8 cellular contexts compared by ENCODE assay signal in genomic region chr11:67563354-67564114, GRCh38. TPM values are rescaled to one million over a fixed set of nuclear protein-coding genes. Genes with fewer than 3 reads are reported as not detected.
DNase-seq lines count a peak whose midpoint lies in the region; ATAC-seq and TF ChIP-seq lines count a peak whose summit lies in the region.

No MANE protein-coding gene starts in this region.

- no peak for TF ChIP-seq CTCF in astrocyte of the cerebellum (IDR thresholded peaks at IDR 0.05; ENCODE audit: low read depth, low read length, missing control alignments)
- no peak for TF ChIP-seq CTCF in hepatocyte (IDR thresholded peaks at IDR 0.05; ENCODE audit: poor library complexity)
- TF ChIP-seq CTCF in smooth muscle cell (IDR thresholded peaks at IDR 0.05; ENCODE audit: borderline replicate concordance, insufficient read depth, poor library complexity, severe bottlenecking), result no peak

- H3K9ac ChIP-seq in smooth muscle cell (ENCODE audit: low read depth), result peak overlapping the region; percentile 95

- DNase-seq in HCEC 1CT, result peak; percentile 80
- DNase-seq in astrocyte of the cerebellum (ENCODE audit: low read depth), result peak; percentile 60
- peak; percentile 75 for DNase-seq in hepatocyte (ENCODE audit: low spot score)
- DNase-seq in smooth muscle cell (lab: John Stamatoyannopoulos, UW; ENCODE audit: unreplicated experiment), result no peak
- DNase-seq in NCI-H526 treated with DMSO at 0.1 percent for 48 hours (lab: John Stamatoyannopoulos, UW), result no peak

- H2AFZ ChIP-seq in hepatocyte (no peak overlapping the region), smooth muscle cell (ENCODE audit: low read depth) (peak overlapping the region; percentile 34)

- H3K9me2 ChIP-seq in hepatocyte (replicated peaks; ENCODE audit: insufficient read depth), result no peaks in the 10 kb centered on the region

- peaks cover 17% of the 10 kb centered on the region for H3K4me1 ChIP-seq in hepatocyte (ENCODE audit: insufficient read depth)
- peaks cover 12% of the 10 kb centered on the region for H3K4me1 ChIP-seq in smooth muscle cell (ENCODE audit: low read depth)

- 63% methylated on average over 16 of the region's 16 CpGs for WGBS in hepatocyte (ENCODE audit: low lambda C conversion rate, missing lambda C conversion rate)
- WGBS in smooth muscle cell (ENCODE audit: low lambda C conversion rate), result 37% methylated on average over 16 of the region's 16 CpGs

- in situ Hi-C loops in astrocyte of the cerebellum (cut with HindIII; ENCODE audit: low sequenced_read_pairs), result no loop called here

- no peak overlapping the region for H3K4me2 ChIP-seq in hepatocyte
- H3K4me2 ChIP-seq in smooth muscle cell, result peak overlapping the region; percentile 70

- H3K27ac ChIP-seq in hepatocyte, result peak overlapping the region; percentile 89
- peak overlapping the region; percentile 98 for H3K27ac ChIP-seq in smooth muscle cell (ENCODE audit: low read depth)

- no peaks in the 10 kb centered on the region for H4K20me1 ChIP-seq in hepatocyte (ENCODE audit: insufficient read depth, poor library complexity, severe bottlenecking)
- H4K20me1 ChIP-seq in smooth muscle cell (ENCODE audit: low read depth), result no peaks in the 10 kb centered on the region

- H3K79me2 ChIP-seq in hepatocyte, result no peaks in the 10 kb centered on the region
- H3K79me2 ChIP-seq in smooth muscle cell (ENCODE audit: low read depth), result no peaks in the 10 kb centered on the region

- H3K9me3 ChIP-seq in hepatocyte (ENCODE audit: low read depth), result no peaks in the 10 kb centered on the region
- H3K9me3 ChIP-seq in smooth muscle cell (replicated peaks; ENCODE audit: low read depth), result no peaks in the 10 kb centered on the region

- peaks cover 7% of the 10 kb centered on the region for H3F3A ChIP-seq in smooth muscle cell (ENCODE audit: low read depth)

- H3K27me3 ChIP-seq in hepatocyte (no peaks in the 10 kb centered on the region), smooth muscle cell (ENCODE audit: low read depth) (no peaks in the 10 kb centered on the region)

- ATAC-seq in HG02763 (IDR thresholded peaks at IDR 0.05; ENCODE audit: unreplicated experiment) (no peak), HG02623 (IDR thresholded peaks at IDR 0.05; ENCODE audit: unreplicated experiment) (no peak), GM18858 (IDR thresholded peaks at IDR 0.05; ENCODE audit: unreplicated experiment) (no peak)

- H3K4me3 ChIP-seq in astrocyte of the cerebellum (ENCODE audit: low read depth, low read length), result no peak overlapping the region
- H3K4me3 ChIP-seq in hepatocyte, result no peak overlapping the region
- no peak overlapping the region for H3K4me3 ChIP-seq in smooth muscle cell

- no peaks in the 10 kb centered on the region for H3K36me3 ChIP-seq in hepatocyte (replicated peaks; ENCODE audit: insufficient read depth, low read depth)
- no peaks in the 10 kb centered on the region for H3K36me3 ChIP-seq in smooth muscle cell (ENCODE audit: low read depth)

RNA-seq across cellular contexts. Expression of gene GSTP1, which starts 20.1 kb away (rescaled TPM):
- total RNA-seq in hepatocyte (943 and 1,040 TPM in 2 replicates), smooth muscle cell (739 and 874 TPM in 2 replicates)
- polyA plus RNA-seq in hepatocyte (1,974 and 1,982 TPM in 2 replicates), smooth muscle cell (1,489 and 1,525 TPM in 2 replicates)

RNA-seq across cellular contexts. Expression of gene CABP2, which starts 40.3 kb away (rescaled TPM):
- not detected in 2 replicates for total RNA-seq in hepatocyte
- not detected in 2 replicates for polyA plus RNA-seq in hepatocyte
- not detected in 2 replicates for total RNA-seq in smooth muscle cell
- not detected in 2 replicates for polyA plus RNA-seq in smooth muscle cell

RNA-seq across cellular contexts. Expression of gene NDUFV1, which starts 43.2 kb away (rescaled TPM):
- total RNA-seq in hepatocyte, result 163 and 194 TPM in 2 replicates
- 226 and 239 TPM in 2 replicates for polyA plus RNA-seq in hepatocyte
- 110 and 111 TPM in 2 replicates for total RNA-seq in smooth muscle cell
- 201 and 207 TPM in 2 replicates for polyA plus RNA-seq in smooth muscle cell

RNA-seq across cellular contexts. Expression of gene CDK2AP2, which starts 55.6 kb away (rescaled TPM):
- total RNA-seq in hepatocyte (47.3 and 54.3 TPM in 2 replicates), smooth muscle cell (27.0 and 34.0 TPM in 2 replicates)
- polyA plus RNA-seq in hepatocyte (174 and 177 TPM in 2 replicates), smooth muscle cell (94.2 and 101 TPM in 2 replicates)

RNA-seq across cellular contexts. Expression of gene PITPNM1, which starts 58.4 kb away (rescaled TPM):
- total RNA-seq in hepatocyte (26.3 and 28.1 TPM in 2 replicates), smooth muscle cell (27.6 and 28.9 TPM in 2 replicates)
- polyA plus RNA-seq in hepatocyte (32.4 and 39.8 TPM in 2 replicates), smooth muscle cell (35.0 and 48.2 TPM in 2 replicates)

Comparison
In these comparisons a context has a peak if more than half of its experiments do, and no peak if none do; other contexts are left out.
1. DNase-seq: peak in HCEC 1CT (single experiment), astrocyte of the cerebellum (single experiment) and hepatocyte (single experiment); none in smooth muscle cell (single experiment) and NCI-H526 treated with DMSO at 0.1 percent for 48 hours (single experiment).